Comparison of ENCODE assay signal across 8 cellular contexts in genomic region chr6:16419636-16420331, GRCh38.
A peak's percentile ranks its signal among the peaks of the same experiment; 100 is the strongest.
DNase-seq lines count a peak whose midpoint lies in the region; ATAC-seq and TF ChIP-seq lines count a peak whose summit lies in the region.

No MANE protein-coding gene starts in this region.

- ATAC-seq in GM19397 (IDR thresholded peaks at IDR 0.05; ENCODE audit: unreplicated experiment) (peak; percentile 63), HG03108 (IDR thresholded peaks at IDR 0.05; ENCODE audit: unreplicated experiment) (peak; percentile 60)

- intact Hi-C loops in cardiac septum (cut with DNase I), result loop anchor here (10.0 kb wide), 1 partner anchor 345 kb away; the partner anchor contains the start of gene ATXN1

- DNase-seq in GM10266 (ENCODE audit: extremely low spot score), result peak; percentile 51
- no peak for DNase-seq in H4 (ENCODE audit: low spot score)
- DNase-seq in cardiac septum (ENCODE audit: low spot score), result no peak
- DNase-seq in D341Med (ENCODE audit: low spot score), result no peak
- DNase-seq in hippocampal formation (lab: John Stamatoyannopoulos, UW), result no peak

- peak overlapping the region in 4 of 5 experiments; percentile 5 to 93 (median 89) for H3K27ac Mint-ChIP-seq in brain

- peaks cover 47% of the 10 kb centered on the region for H3K4me1 Mint-ChIP-seq in brain

- H3K9me3 Mint-ChIP-seq in brain, result no peaks in the 10 kb centered on the region

- no peaks in the 10 kb centered on the region for H3K27me3 Mint-ChIP-seq in brain

- no peak for TF ChIP-seq CTCF in GM10266 (IDR thresholded peaks at IDR 0.05; ENCODE audit: control insufficient read depth, insufficient read depth, low read depth, missing control alignments)
- TF ChIP-seq CTCF in brain (conservative IDR thresholded peaks at IDR 0.05), result no peak

- H3K4me3 Mint-ChIP-seq in brain, result peak overlapping the region in 1 of 5 experiments; percentile 13

- no peaks in the 10 kb centered on the region for H3K36me3 Mint-ChIP-seq in brain
